ENCODE assay signal across 13 cellular contexts in the genomic region with DNA sequence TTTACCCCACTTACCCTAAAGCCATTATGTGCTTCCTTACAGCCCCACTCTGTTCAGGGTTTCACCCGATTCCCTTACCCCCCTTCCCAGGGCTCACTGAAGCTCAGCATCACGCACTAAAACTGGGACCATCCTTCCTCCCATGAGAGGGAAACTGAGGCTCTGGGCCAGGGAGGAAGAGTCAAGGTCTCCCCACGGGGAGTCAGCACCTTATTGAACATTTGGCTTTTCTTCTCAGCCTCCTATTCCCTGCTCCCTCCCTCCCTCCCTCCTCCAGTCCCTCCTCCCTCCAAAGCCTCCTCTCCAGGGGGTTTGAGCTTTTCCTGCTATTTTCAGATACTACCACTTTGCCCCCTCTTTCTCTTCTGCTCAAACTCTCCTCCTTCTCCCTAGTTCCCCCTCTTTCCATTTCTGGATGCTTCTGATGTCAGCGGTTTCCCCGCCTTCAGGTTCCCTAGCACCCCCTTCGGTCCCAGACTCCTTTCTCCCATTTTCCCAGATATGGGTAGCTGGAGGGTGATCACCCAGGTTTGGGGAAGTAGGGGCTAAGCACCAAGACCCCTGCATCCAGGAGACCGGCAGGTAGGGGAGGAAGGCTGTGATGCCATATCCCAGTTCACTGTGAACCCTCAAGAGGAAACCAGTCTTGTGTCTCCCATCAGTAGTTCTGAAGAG. TPM values are rescaled to one million over a fixed set of nuclear protein-coding genes. Genes with fewer than 3 reads are reported as not detected.
DNase-seq lines count a peak whose midpoint lies in the region; TF ChIP-seq lines count a peak whose summit lies in the region.
"Had no signal": no experiment of that assay in that cellular context is flagged by ENCODE, and none has a peak within 500 bp of the region (broad histone marks: within the 10 kb centered on the region; RNA-seq: fewer than 3 reads in every experiment).

No MANE protein-coding gene starts in this region.

- H3K36me3 Mint-ChIP-seq in HFFc6 (ENCODE audit: low read depth): peaks cover 8% of the 10 kb centered on the region
- no peaks in the 10 kb centered on the region for H3K36me3 Mint-ChIP-seq in CD8-positive, alpha-beta memory T cell

- CTCF ChIA-PET in AG04449 (lab: Yijun Ruan, JAX): interaction anchor here (1.2 to 17.9 kb wide), 9 partner anchors 11 to 202 kb away, joined by 3 to 316 read pairs (median 51); partner anchors contain the start of genes CDCA3, GNB3, MLF2 and PTMS
- CTCF ChIA-PET in CD8-positive, alpha-beta memory T cell (lab: Charles Lee): interaction anchor here (1.1 to 5.2 kb wide), 5 partner anchors 12 to 70 kb away, joined by 3 to 39 read pairs (median 6); partner anchors contain the start of genes MLF2 and PTMS

- H3K4me3 Mint-ChIP-seq in HFFc6: peak overlapping the region; percentile 80; the same call in 1 of the 2 replicates
- peak overlapping the region in 1 of 7 donors; percentile 55 for H3K4me3 Mint-ChIP-seq in CD8-positive, alpha-beta memory T cell

- H3K27me3 ChIP-seq in muscle layer of colon (ENCODE audit: control insufficient read depth in 1 of 2, insufficient read depth in 2 of 2, low read length in 2 of 2): no peaks in the 10 kb centered on the region
- H3K27me3 ChIP-seq in CD8-positive, alpha-beta memory T cell (ENCODE audit: insufficient read depth, low read length, poor library complexity, severe bottlenecking): peaks cover 23% of the 10 kb centered on the region

- TF ChIP-seq CTCF in AG04449 (IDR thresholded peaks at IDR 0.05; ENCODE audit: insufficient read depth, low read length, missing control alignments) (no peak), HFFc6 (IDR thresholded peaks at IDR 0.05) (no peak)

- no peak overlapping the region for H3K27ac Mint-ChIP-seq in HFFc6
- no peak overlapping the region for H3K27ac Mint-ChIP-seq in CD8-positive, alpha-beta memory T cell

- no peak overlapping the region for H3K27ac ChIP-seq in muscle layer of colon (ENCODE audit: low read depth, low read length)
- H3K27ac ChIP-seq in CD8-positive, alpha-beta memory T cell (ENCODE audit: low read depth, low read length): no peak overlapping the region
- H3K27ac ChIP-seq: KMS-11 had no signal

- DNase-seq in AG04449 (ENCODE audit: low read depth, low spot score) (no peak), HFFc6 (no peak), ecto neural progenitor cell (ENCODE audit: low spot score) (peak; percentile 46), dermis blood vessel endothelial cell (no peak), glomerular visceral epithelial cell (ENCODE audit: extremely low spot score) (no peak)
- no peak for DNase-seq in CD8-positive, alpha-beta memory T cell
- no peak for DNase-seq in stimulated activated naive CD4-positive, alpha-beta T cell (lab: John Stamatoyannopoulos, UW)
- DNase-seq: OCI-M1 had no signal

- H3K9me3 Mint-ChIP-seq in HFFc6: no peaks in the 10 kb centered on the region
- no peaks in the 10 kb centered on the region for H3K9me3 Mint-ChIP-seq in CD8-positive, alpha-beta memory T cell

- no peaks in the 10 kb centered on the region for H3K36me3 ChIP-seq in muscle layer of colon (ENCODE audit: insufficient read depth, low read length)
- H3K36me3 ChIP-seq in CD8-positive, alpha-beta memory T cell (ENCODE audit: insufficient read depth, low read length): peaks cover 4% of the 10 kb centered on the region
- H3K36me3 ChIP-seq: BLaER1 treated with 17β-estradiol and CSF1 and Interleukin-3, amounts not matched to agents 10 nM and 100 nM; tibial nerve had no signal

- H3K4me3 ChIP-seq in AG04449 (ENCODE audit: low read depth, low read length) (peak overlapping the region; percentile 62), muscle layer of colon (ENCODE audit: low read depth in 1 of 2, low read length in 2 of 2) (peak overlapping the region; percentile 39 to 58)
- no peak overlapping the region for H3K4me3 ChIP-seq in CD8-positive, alpha-beta memory T cell (ENCODE audit: low read length)

- peaks cover 39% of the 10 kb centered on the region for H3K27me3 Mint-ChIP-seq in HFFc6 (ENCODE audit: insufficient read depth)
- peaks cover 26 to 58% of the 10 kb centered on the region in 2 donors for H3K27me3 Mint-ChIP-seq in CD8-positive, alpha-beta memory T cell

- H3K9ac ChIP-seq in muscle layer of colon (ENCODE audit: low read length): no peak overlapping the region
- H3K9ac ChIP-seq: KMS-11 had no signal

- peaks cover 34% of the 10 kb centered on the region for H3K4me1 ChIP-seq in muscle layer of colon (ENCODE audit: insufficient read depth, low read length)
- H3K4me1 ChIP-seq in CD8-positive, alpha-beta memory T cell (ENCODE audit: insufficient read depth, low read length): peaks cover 13% of the 10 kb centered on the region

- H3K4me1 Mint-ChIP-seq in HFFc6 (ENCODE audit: low read depth): peaks cover 55% of the 10 kb centered on the region
- H3K4me1 Mint-ChIP-seq in CD8-positive, alpha-beta memory T cell: peaks cover 9 to 21% (median 17%) of the 10 kb centered on the region in 3 donors

- H3K9me3 ChIP-seq in muscle layer of colon (ENCODE audit: low read length): no peaks in the 10 kb centered on the region
- no peaks in the 10 kb centered on the region for H3K9me3 ChIP-seq in CD8-positive, alpha-beta memory T cell (ENCODE audit: low read length)
- H3K9me3 ChIP-seq: BLaER1 treated with 17β-estradiol and CSF1 and Interleukin-3, amounts not matched to agents 10 nM and 100 nM; tibial nerve had no signal

- POLR2A ChIA-PET in AG04449 (lab: Yijun Ruan, JAX): interaction anchor here (0.8 to 1.3 kb wide), 2 partner anchors 57 to 70 kb away, joined by 3 to 4 read pairs; partner anchors contain the start of genes MLF2 and PTMS
- POLR2A ChIA-PET in CD8-positive, alpha-beta memory T cell (lab: Charles Lee): no interaction called here

RNA-seq across cellular contexts. Expression of gene GPR162, which starts 1.0 kb away (rescaled TPM):
- 1 to 10 TPM in 5 of 6 experiments, under 1 TPM in 1; 0.78 to 3.1 (median 2.6) TPM for total RNA-seq in HFFc6 (2021; fragmentation: NEBNext Ultra II Directional; extraction: Animal tissue kit (Norgen Biotek cat#: 25700))
- total RNA-seq in dermis blood vessel endothelial cell: 0.93 and 1.9 TPM in 2 replicates
- under 1 TPM in 1 of 2 experiments, not detected in 1; 0.11 TPM for total RNA-seq in CD8-positive, alpha-beta memory T cell
- polyA plus RNA-seq in CD8-positive, alpha-beta memory T cell: not detected

RNA-seq across cellular contexts. Expression of gene P3H3, which starts 5.6 kb away (rescaled TPM):
- total RNA-seq in HFFc6 (2021; fragmentation: NEBNext Ultra II Directional; extraction: Animal tissue kit (Norgen Biotek cat#: 25700)): 100 to 1,000 TPM in 4 of 6 experiments, 10 to 100 TPM in 2; 94.0 to 109 (median 103) TPM
- 18.8 and 22.1 TPM in 2 replicates for total RNA-seq in dermis blood vessel endothelial cell
- 1 to 10 TPM; 2.4 to 2.5 TPM for total RNA-seq in CD8-positive, alpha-beta memory T cell
- 2.9 TPM for polyA plus RNA-seq in CD8-positive, alpha-beta memory T cell

RNA-seq across cellular contexts. Expression of gene GNB3, which starts 18.1 kb away (rescaled TPM):
- 1 to 10 TPM; 4.3 to 7.2 (median 6.3) TPM for total RNA-seq in HFFc6 (2021; fragmentation: NEBNext Ultra II Directional; extraction: Animal tissue kit (Norgen Biotek cat#: 25700))
- 0.28 and 1.0 TPM in 2 replicates for total RNA-seq in dermis blood vessel endothelial cell
- total RNA-seq in CD8-positive, alpha-beta memory T cell: under 1 TPM; 0.48 to 0.78 TPM
- not detected for polyA plus RNA-seq in CD8-positive, alpha-beta memory T cell
- total RNA-seq: esophagus mucosa had no signal

RNA-seq across cellular contexts. Expression of gene CDCA3, which starts 28.5 kb away (rescaled TPM):
- total RNA-seq in HFFc6 (2021; fragmentation: NEBNext Ultra II Directional; extraction: Animal tissue kit (Norgen Biotek cat#: 25700)): 10 to 100 TPM; 24.0 to 62.5 (median 56.3) TPM
- 5.6 and 24.0 TPM in 2 replicates for total RNA-seq in dermis blood vessel endothelial cell
- 10 to 100 TPM; 35.9 to 37.6 TPM for total RNA-seq in CD8-positive, alpha-beta memory T cell
- 0.68 TPM for polyA plus RNA-seq in CD8-positive, alpha-beta memory T cell

RNA-seq across cellular contexts. Expression of gene USP5, which starts 29.4 kb away (rescaled TPM):
- 100 to 1,000 TPM; 149 to 211 (median 182) TPM for total RNA-seq in HFFc6 (2021; fragmentation: NEBNext Ultra II Directional; extraction: Animal tissue kit (Norgen Biotek cat#: 25700))
- 85.3 and 128 TPM in 2 replicates for total RNA-seq in dermis blood vessel endothelial cell
- total RNA-seq in CD8-positive, alpha-beta memory T cell: 100 to 1,000 TPM; 154 TPM
- 49.7 TPM for polyA plus RNA-seq in CD8-positive, alpha-beta memory T cell
